8 cellular contexts compared by ENCODE assay signal in the genomic region with DNA sequence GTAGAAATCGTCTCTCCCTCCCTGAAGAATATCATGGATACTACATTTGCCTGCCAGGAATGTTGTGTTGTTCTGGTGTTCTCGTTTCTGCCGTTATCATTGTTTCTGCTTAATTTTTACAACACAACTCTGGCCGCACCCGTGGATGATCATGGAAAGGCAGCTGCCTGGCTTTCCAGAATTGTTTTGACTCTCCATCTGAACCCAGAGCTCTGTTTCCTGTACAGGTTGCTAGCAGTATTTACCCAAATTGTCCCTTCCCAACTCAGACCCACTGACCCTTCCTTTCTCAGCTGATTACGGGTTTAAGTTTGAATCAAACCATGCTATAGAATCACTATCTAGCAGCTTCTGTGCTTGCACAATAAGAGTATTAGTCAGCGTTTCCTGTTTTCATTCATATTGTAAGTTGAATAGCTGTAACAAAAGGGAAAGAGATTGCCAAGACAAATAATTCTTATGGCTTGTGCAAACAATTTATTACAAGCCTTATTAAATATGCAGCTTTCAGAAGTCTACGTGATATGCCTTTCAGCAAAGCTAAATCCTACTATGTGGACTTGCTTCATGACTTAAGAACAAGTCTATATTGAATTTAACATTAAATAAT.
A peak's percentile ranks its signal among the peaks of the same experiment; 100 is the strongest.
DNase-seq lines count a peak whose midpoint lies in the region; ATAC-seq and TF ChIP-seq lines count a peak whose summit lies in the region.

No MANE protein-coding gene starts in this region.

- no peaks in the 10 kb centered on the region for H3K9me3 ChIP-seq in endodermal cell (ENCODE audit: control insufficient read depth, low read length)

- no peak for DNase-seq in activated CD4-positive, alpha-beta T cell treated with anti-CD3 and anti-CD28 coated beads, Interleukin-2, amount 10 ng/mL, durations not matched to agents 24 days and 14 days
- no peak for DNase-seq in activated CD4-positive, alpha-beta T cell treated with anti-CD3 and anti-CD28 coated beads, Interleukin-2, amount 50 U/mL, for 4 hours
- peak; percentile 96 for DNase-seq in NCI-H748 treated with DMSO at 0.1 percent for 48 hours (lab: John Stamatoyannopoulos, UW)
- DNase-seq in dedifferentiated amniotic fluid mesenchymal stem cell (ENCODE audit: extremely low spot score), result peak; percentile 94
- DNase-seq in osteocyte (ENCODE audit: extremely low spot score, unreplicated experiment), result no peak
- no peak for DNase-seq in NK-92 (lab: John Stamatoyannopoulos, UW; ENCODE audit: unreplicated experiment)
- DNase-seq in endodermal cell, result no peak

- H3K9me3 Mint-ChIP-seq in activated CD4-positive, alpha-beta T cell treated with anti-CD3 and anti-CD28 coated beads, Interleukin-2, amount 10 ng/mL, durations not matched to agents 24 days and 14 days, result no peaks in the 10 kb centered on the region
- no peaks in the 10 kb centered on the region for H3K9me3 Mint-ChIP-seq in osteocyte (ENCODE audit: unreplicated experiment)
- no peaks in the 10 kb centered on the region for H3K9me3 Mint-ChIP-seq in endodermal cell

- H3K4me3 Mint-ChIP-seq in activated CD4-positive, alpha-beta T cell treated with anti-CD3 and anti-CD28 coated beads, Interleukin-2, amount 10 ng/mL, durations not matched to agents 24 days and 14 days, result no peak overlapping the region
- H3K4me3 Mint-ChIP-seq in osteocyte (ENCODE audit: unreplicated experiment) (no peak overlapping the region), endodermal cell (no peak overlapping the region)

- H3K27me3 Mint-ChIP-seq in activated CD4-positive, alpha-beta T cell treated with anti-CD3 and anti-CD28 coated beads, Interleukin-2, amount 10 ng/mL, durations not matched to agents 24 days and 14 days, result no peaks in the 10 kb centered on the region
- no peaks in the 10 kb centered on the region for H3K27me3 Mint-ChIP-seq in osteocyte (ENCODE audit: unreplicated experiment)
- no peaks in the 10 kb centered on the region for H3K27me3 Mint-ChIP-seq in endodermal cell (ENCODE audit: insufficient read depth)

- H3K27ac Mint-ChIP-seq in activated CD4-positive, alpha-beta T cell treated with anti-CD3 and anti-CD28 coated beads, Interleukin-2, amount 10 ng/mL, durations not matched to agents 24 days and 14 days, result peak overlapping the region; percentile 23
- H3K27ac Mint-ChIP-seq in osteocyte (ENCODE audit: unreplicated experiment) (peak overlapping the region; percentile 89), endodermal cell (no peak overlapping the region)

- H3K36me3 Mint-ChIP-seq in activated CD4-positive, alpha-beta T cell treated with anti-CD3 and anti-CD28 coated beads, Interleukin-2, amount 10 ng/mL, durations not matched to agents 24 days and 14 days (ENCODE audit: low read depth), result peaks cover 12% of the 10 kb centered on the region
- H3K36me3 Mint-ChIP-seq in osteocyte (ENCODE audit: unreplicated experiment), result no peaks in the 10 kb centered on the region
- H3K36me3 Mint-ChIP-seq in endodermal cell (ENCODE audit: low read depth), result peaks cover 5% of the 10 kb centered on the region

- no peak overlapping the region for H3K27ac ChIP-seq in endodermal cell (ENCODE audit: low read depth, low read length)

- H3K4me3 ChIP-seq in endodermal cell (ENCODE audit: low read length), result no peak overlapping the region

- H3K27me3 ChIP-seq in endodermal cell (ENCODE audit: control insufficient read depth, insufficient read depth, low read length, poor library complexity, severe bottlenecking), result no peaks in the 10 kb centered on the region

- no peak overlapping the region for H3K9ac ChIP-seq in endodermal cell (ENCODE audit: extremely low read depth, low read length, poor library complexity, severe bottlenecking)

- TF ChIP-seq CTCF in osteocyte (IDR thresholded peaks at IDR 0.05) (no peak), endodermal cell (conservative IDR thresholded peaks at IDR 0.05) (no peak)

- 94% methylated on average over 7 to 8 of the region's 8 CpGs for WGBS in endodermal cell (ENCODE audit: insufficient coverage in 1 of 2, insufficient read length in 1 of 2), 2 experiments

- intact Hi-C loops in activated CD4-positive, alpha-beta T cell treated with anti-CD3 and anti-CD28 coated beads, Interleukin-2, amount 10 ng/mL, durations not matched to agents 24 days and 14 days (cut with micrococcal nuclease), result loop anchor here (1.0 kb wide), 1 partner anchor 17 kb away; no protein-coding TSS in a partner anchor

- no peak for ATAC-seq in GM21717 (IDR thresholded peaks at IDR 0.05; ENCODE audit: unreplicated experiment)

- H3K36me3 ChIP-seq in endodermal cell (ENCODE audit: control insufficient read depth, insufficient read depth, low read length), result peaks cover 4% of the 10 kb centered on the region

- H3K4me1 ChIP-seq in endodermal cell (ENCODE audit: control insufficient read depth, insufficient read depth, low read length), result peaks cover 3% of the 10 kb centered on the region

- peaks cover 33% of the 10 kb centered on the region for H3K4me1 Mint-ChIP-seq in activated CD4-positive, alpha-beta T cell treated with anti-CD3 and anti-CD28 coated beads, Interleukin-2, amount 10 ng/mL, durations not matched to agents 24 days and 14 days
- H3K4me1 Mint-ChIP-seq in osteocyte (ENCODE audit: unreplicated experiment) (peaks cover 74% of the 10 kb centered on the region), endodermal cell (peaks cover 12% of the 10 kb centered on the region)

Comparison
In these comparisons a context has a peak if more than half of its experiments do, and no peak if none do; other contexts are left out.
1. DNase-seq: peak in NCI-H748 treated with DMSO at 0.1 percent for 48 hours (single experiment) and dedifferentiated amniotic fluid mesenchymal stem cell (single experiment); none in activated CD4-positive, alpha-beta T cell treated with anti-CD3 and anti-CD28 coated beads, Interleukin-2, amount 10 ng/mL, durations not matched to agents 24 days and 14 days (single experiment), activated CD4-positive, alpha-beta T cell treated with anti-CD3 and anti-CD28 coated beads, Interleukin-2, amount 50 U/mL, for 4 hours (0 of 2), osteocyte (single experiment), NK-92 (single experiment) and endodermal cell (single experiment).